In genomic region chr2:53784431-53784830, GRCh38 we compare ENCODE assay signal across 12 cellular contexts. TPM values are rescaled to one million over a fixed set of nuclear protein-coding genes. Genes with fewer than 3 reads are reported as not detected.
DNase-seq lines count a peak whose midpoint lies in the region; ATAC-seq and TF ChIP-seq lines count a peak whose summit lies in the region.
"Had no signal": no experiment of that assay in that cellular context is flagged by ENCODE, and none has a peak within 500 bp of the region (broad histone marks: within the 10 kb centered on the region; RNA-seq: fewer than 3 reads in every experiment).

No MANE protein-coding gene starts in this region.

- TF ChIP-seq CTCF in NB4 (IDR thresholded peaks at IDR 0.05; ENCODE audit: low read depth, low read length) (no peak), dorsolateral prefrontal cortex (IDR thresholded peaks at IDR 0.05 in 54 of 56, conservative IDR thresholded peaks at IDR 0.05 in 2 of 56; ENCODE audit: low read depth in 1 of 56, partially characterized antibody in 56 of 56) (no peak), osteoblast (IDR thresholded peaks at IDR 0.05; ENCODE audit: extremely low read depth, low read depth, low read length) (no peak), lower lobe of right lung (IDR thresholded peaks at IDR 0.05) (no peak)

- intact Hi-C loops in activated CD4-positive, alpha-beta T cell treated with anti-CD3 and anti-CD28 coated beads for 36 hours (cut with DNase I, micrococcal nuclease), result no loop called here
- intact Hi-C loops in dorsolateral prefrontal cortex (cut with DNase I), result no loop called here
- intact Hi-C loops in lower lobe of right lung (cut with DNase I), result no loop called here

- no peak for ATAC-seq in activated CD4-positive, alpha-beta T cell treated with anti-CD3 and anti-CD28 coated beads for 36 hours
- ATAC-seq in lower lobe of right lung, result no peak

- no peaks in the 10 kb centered on the region for H3K9me3 Mint-ChIP-seq in activated CD4-positive, alpha-beta T cell treated with anti-CD3 and anti-CD28 coated beads for 36 hours (ENCODE audit: low read depth)

- H3K4me1 ChIP-seq in osteoblast (ENCODE audit: insufficient read depth, low read length) (peaks cover 22% of the 10 kb centered on the region), lower lobe of right lung (peaks cover 63% of the 10 kb centered on the region)

- H3K36me3 ChIP-seq in osteoblast (ENCODE audit: insufficient read depth, low read length) (no peaks in the 10 kb centered on the region), lower lobe of right lung (peaks cover 12% of the 10 kb centered on the region)
- H3K36me3 ChIP-seq: thyroid gland had no signal

- H3K27ac Mint-ChIP-seq in activated CD4-positive, alpha-beta T cell treated with anti-CD3 and anti-CD28 coated beads for 36 hours, result peak overlapping the region; percentile 27

- peaks cover 99% of the 10 kb centered on the region for H3K79me2 ChIP-seq in osteoblast (ENCODE audit: insufficient read depth, low read length)

- H3K4me3 Mint-ChIP-seq in activated CD4-positive, alpha-beta T cell treated with anti-CD3 and anti-CD28 coated beads for 36 hours, result peak overlapping the region; percentile 100

- no peaks in the 10 kb centered on the region for H4K20me1 ChIP-seq in osteoblast (ENCODE audit: insufficient read depth, low read length)

- no peak for TF ChIP-seq POLR2A in NB4 (IDR thresholded peaks at IDR 0.05; ENCODE audit: extremely low read depth, insufficient read length)

- H3K9me3 ChIP-seq in osteoblast (ENCODE audit: low read depth, low read length) (no peaks in the 10 kb centered on the region), lower lobe of right lung (no peaks in the 10 kb centered on the region)
- H3K9me3 ChIP-seq: thyroid gland had no signal

- peak overlapping the region; percentile 36 for H2AFZ ChIP-seq in osteoblast (ENCODE audit: low read length)

- POLR2A ChIA-PET in activated CD4-positive, alpha-beta T cell treated with anti-CD3 and anti-CD28 coated beads for 36 hours (lab: Charles Lee), result no interaction called here

- peak overlapping the region; percentile 86 for H3K4me2 ChIP-seq in osteoblast (ENCODE audit: insufficient read depth, low read length)

- H3K27me3 ChIP-seq in dorsolateral prefrontal cortex, result no peaks in the 10 kb centered on the region
- no peaks in the 10 kb centered on the region for H3K27me3 ChIP-seq in osteoblast (ENCODE audit: insufficient read depth, low read length)
- no peaks in the 10 kb centered on the region for H3K27me3 ChIP-seq in lower lobe of right lung (ENCODE audit: low read depth)
- H3K27me3 ChIP-seq: thyroid gland had no signal

- CTCF ChIA-PET in activated CD4-positive, alpha-beta T cell treated with anti-CD3 and anti-CD28 coated beads for 36 hours (lab: Charles Lee), result interaction anchor here (0.9 kb wide), 1 partner anchor 17 kb away, joined by 3 read pairs; the partner anchor contains the start of gene CHAC2

- no peaks in the 10 kb centered on the region for H3K27me3 Mint-ChIP-seq in activated CD4-positive, alpha-beta T cell treated with anti-CD3 and anti-CD28 coated beads for 36 hours

- peaks cover 43% of the 10 kb centered on the region for H3K4me1 Mint-ChIP-seq in activated CD4-positive, alpha-beta T cell treated with anti-CD3 and anti-CD28 coated beads for 36 hours

- DNase-seq in activated CD4-positive, alpha-beta T cell treated with anti-CD3 and anti-CD28 coated beads for 36 hours, result no peak
- DNase-seq in activated CD4-positive, alpha-beta T cell treated with anti-CD3 and anti-CD28 coated beads for 4 hours, result no peak
- no peak for DNase-seq in NB4 (ENCODE audit: low read depth)
- no peak for DNase-seq in dorsolateral prefrontal cortex
- DNase-seq in osteoblast (ENCODE audit: insufficient read length, low spot score, missing footprints), result no peak
- DNase-seq in NCI-H2081 (lab: John Stamatoyannopoulos, UW), result no peak
- DNase-seq in NCI-H446 treated with DMSO at 0.1 percent for 48 hours (lab: John Stamatoyannopoulos, UW), result no peak
- no peak for DNase-seq in lower lobe of right lung
- DNase-seq: NCI-H345; stimulated activated CD4-positive, alpha-beta T cell treated with anti-CD3 and anti-CD28 coated beads, Interleukin-4, amount 100 ng/mL, for 4 hours; thyroid gland had no signal

- peaks cover 13% of the 10 kb centered on the region for H3K36me3 Mint-ChIP-seq in activated CD4-positive, alpha-beta T cell treated with anti-CD3 and anti-CD28 coated beads for 36 hours (ENCODE audit: low read depth)

- peak overlapping the region; percentile 91 for H3K4me3 ChIP-seq in NB4 (ENCODE audit: low read depth, low read length)
- peak overlapping the region in 48 of 59 donors; percentile 16 to 98 (median 90) for H3K4me3 ChIP-seq in dorsolateral prefrontal cortex
- H3K4me3 ChIP-seq in osteoblast (ENCODE audit: insufficient read depth, low read length), result no peak overlapping the region
- no peak overlapping the region for H3K4me3 ChIP-seq in lower lobe of right lung
- H3K4me3 ChIP-seq: thyroid gland had no signal

- H3K27ac ChIP-seq in dorsolateral prefrontal cortex (peak overlapping the region in 3 of 59 donors; percentile 4 to 93 (median 12)), osteoblast (ENCODE audit: low read depth, low read length) (no peak overlapping the region), lower lobe of right lung (no peak overlapping the region)
- H3K27ac ChIP-seq: SK-N-MC, thyroid gland had no signal

RNA-seq across cellular contexts. Expression of gene ASB3, which starts 2.3 kb away (rescaled TPM):
- total RNA-seq in activated CD4-positive, alpha-beta T cell treated with anti-CD3 and anti-CD28 coated beads for 36 hours, result 10 to 100 TPM; 17.3 to 23.4 TPM
- 10 to 100 TPM; 32.1 to 88.1 (median 57.9) TPM for total RNA-seq in dorsolateral prefrontal cortex
- total RNA-seq in osteoblast, result 21.4 and 23.9 TPM in 2 replicates
- total RNA-seq in lower lobe of right lung, result 35.0 TPM

RNA-seq across cellular contexts. Expression of gene ERLEC1, which starts 2.4 kb away (rescaled TPM):
- total RNA-seq in activated CD4-positive, alpha-beta T cell treated with anti-CD3 and anti-CD28 coated beads for 36 hours, result 10 to 100 TPM; 18.3 to 20.5 TPM
- total RNA-seq in dorsolateral prefrontal cortex, result 10 to 100 TPM; 22.6 to 82.8 (median 55.2) TPM
- total RNA-seq in osteoblast, result 95.2 and 114 TPM in 2 replicates
- total RNA-seq in lower lobe of right lung, result 59.7 TPM

RNA-seq across cellular contexts. Expression of gene CHAC2, which starts 16.8 kb away (rescaled TPM):
- 10 to 100 TPM; 15.8 to 17.4 TPM for total RNA-seq in activated CD4-positive, alpha-beta T cell treated with anti-CD3 and anti-CD28 coated beads for 36 hours
- total RNA-seq in dorsolateral prefrontal cortex (1 to 10 TPM in 106 of 120 experiments, under 1 TPM in 14; 0.34 to 4.3 (median 1.8) TPM), osteoblast (2.7 and 3.3 TPM in 2 replicates), lower lobe of right lung (1.6 TPM)

Comparison
In these comparisons a context has a peak if more than half of its experiments do, and no peak if none do; other contexts are left out.
1. H3K4me3 ChIP-seq: peak in NB4 (single experiment) and dorsolateral prefrontal cortex (48 of 59); none in osteoblast (single experiment) and lower lobe of right lung (single experiment).